In the genomic region with DNA sequence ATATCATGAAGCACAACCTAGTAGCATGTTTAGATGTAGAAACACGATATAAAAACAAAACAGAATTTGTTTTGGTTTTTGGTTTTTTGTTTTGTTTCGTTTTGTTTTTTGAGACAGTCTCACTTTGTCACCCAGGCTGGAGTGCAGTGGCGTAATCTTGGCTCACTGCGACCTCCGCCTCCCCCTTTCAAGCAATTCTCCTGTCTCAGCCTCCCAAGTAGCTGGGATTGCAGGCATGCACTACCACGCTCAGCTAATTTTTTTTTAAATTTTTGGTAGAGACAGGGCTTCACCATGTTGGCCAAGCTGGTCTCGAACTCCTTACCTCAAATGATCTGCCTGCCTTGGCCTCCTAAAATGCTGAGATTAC, we compare ENCODE assay signal across 7 cellular contexts.
A peak's percentile ranks its signal among the peaks of the same experiment; 100 is the strongest.
DNase-seq lines count a peak whose midpoint lies in the region; ATAC-seq lines count a peak whose summit lies in the region.
"Not testable (repeated sequence)": the region's sequence is repeated elsewhere in the genome, so short reads cannot be mapped to it uniquely, and the experiment has no call there.

No MANE protein-coding gene starts in this region.

- H3K36me3 Mint-ChIP-seq in CD8-positive, alpha-beta memory T cell; T-helper 1 cell treated with Interleukin-12 subunit alpha and Interleukin-12 subunit beta and Interleukin-4 antibody, amounts not matched to agents 30 μg/mL and 1 μg/mL, for 36 hours (ENCODE audit: low read depth); activated CD4-positive, alpha-beta memory T cell treated with anti-CD3 and anti-CD28 coated beads for 36 hours; activated T-cell treated with anti-CD3 and anti-CD28 coated beads, Interleukin-2, amount 50 U/mL, for 72 hours (ENCODE audit: insufficient read depth in 2 of 2); natural killer cell treated with Interleukin-12 subunit alpha and Interleukin-12 subunit beta and Interleukin-15 and Interleukin-18, amount 100 ng/mL, for 72 hours: not testable (repeated sequence)
- H3K36me3 Mint-ChIP-seq in activated naive CD8-positive, alpha-beta T cell treated with anti-CD3 and anti-CD28 coated beads, Interleukin-2, amount 10 ng/mL, durations not matched to agents 7 days and 5 days = peaks cover 15% of the 10 kb centered on the region
- H3K36me3 Mint-ChIP-seq in effector memory CD8-positive, alpha-beta T cell (ENCODE audit: insufficient read depth) = peaks cover 19% of the 10 kb centered on the region

- DNase-seq in CD8-positive, alpha-beta memory T cell = peak in 2 of 5 donors; percentile 12 to 23
- DNase-seq in activated CD4-positive, alpha-beta memory T cell treated with anti-CD3 and anti-CD28 coated beads for 36 hours; activated T-cell treated with anti-CD3 and anti-CD28 coated beads, Interleukin-2, amount 50 U/mL, for 72 hours; activated naive CD8-positive, alpha-beta T cell treated with anti-CD3 and anti-CD28 coated beads, Interleukin-2, amount 10 ng/mL, durations not matched to agents 7 days and 5 days; effector memory CD8-positive, alpha-beta T cell; natural killer cell treated with Interleukin-12 subunit alpha and Interleukin-12 subunit beta and Interleukin-15 and Interleukin-18, amount 100 ng/mL, for 72 hours (ENCODE audit: low spot score): not testable (repeated sequence)

- H3K4me1 ChIP-seq in CD8-positive, alpha-beta memory T cell (ENCODE audit: insufficient read depth, low read length) = peaks cover 26% of the 10 kb centered on the region

- not testable (repeated sequence) for H3K9me3 ChIP-seq in CD8-positive, alpha-beta memory T cell (ENCODE audit: low read length)

- POLR2A ChIA-PET in CD8-positive, alpha-beta memory T cell (lab: Charles Lee) = interaction anchor here (0.8 to 2.3 kb wide), 3 partner anchors 12 to 47 kb away, joined by 3 to 19 read pairs (median 6); no protein-coding TSS in a partner anchor
- POLR2A ChIA-PET in activated CD4-positive, alpha-beta memory T cell treated with anti-CD3 and anti-CD28 coated beads for 36 hours (lab: Charles Lee) = interaction anchor here (1.1 to 1.5 kb wide), 2 partner anchors 31 to 33 kb away, joined by 5 read pairs; no protein-coding TSS in a partner anchor
- POLR2A ChIA-PET in activated naive CD8-positive, alpha-beta T cell treated with anti-CD3 and anti-CD28 coated beads, Interleukin-2, amount 10 ng/mL, durations not matched to agents 7 days and 5 days (lab: Charles Lee) = interaction anchor here (1.0 to 1.9 kb wide), 4 partner anchors 8 to 47 kb away, joined by 3 to 24 read pairs (median 5); no protein-coding TSS in a partner anchor

- intact Hi-C loops in activated CD4-positive, alpha-beta memory T cell treated with anti-CD3 and anti-CD28 coated beads for 36 hours (cut with micrococcal nuclease) = loop anchor here (1.0 to 2.0 kb wide), 3 partner anchors 31 to 128 kb away; no protein-coding TSS in a partner anchor

- not testable (repeated sequence) for H3K4me3 ChIP-seq in CD8-positive, alpha-beta memory T cell (ENCODE audit: low read length)

- H3K4me3 Mint-ChIP-seq in CD8-positive, alpha-beta memory T cell = peak overlapping the region; percentile 57 to 86 (median 63)
- H3K4me3 Mint-ChIP-seq in T-helper 1 cell treated with Interleukin-12 subunit alpha and Interleukin-12 subunit beta and Interleukin-4 antibody, amounts not matched to agents 30 μg/mL and 1 μg/mL, for 36 hours = peak overlapping the region; percentile 23
- not testable (repeated sequence) for H3K4me3 Mint-ChIP-seq in activated CD4-positive, alpha-beta memory T cell treated with anti-CD3 and anti-CD28 coated beads for 36 hours
- H3K4me3 Mint-ChIP-seq in activated T-cell treated with anti-CD3 and anti-CD28 coated beads, Interleukin-2, amount 50 U/mL, for 72 hours = peak overlapping the region; percentile 18 to 36
- H3K4me3 Mint-ChIP-seq in activated naive CD8-positive, alpha-beta T cell treated with anti-CD3 and anti-CD28 coated beads, Interleukin-2, amount 10 ng/mL, durations not matched to agents 7 days and 5 days = peak overlapping the region; percentile 56
- H3K4me3 Mint-ChIP-seq in effector memory CD8-positive, alpha-beta T cell = peak overlapping the region; percentile 59 to 65
- peak overlapping the region; percentile 71 for H3K4me3 Mint-ChIP-seq in natural killer cell treated with Interleukin-12 subunit alpha and Interleukin-12 subunit beta and Interleukin-15 and Interleukin-18, amount 100 ng/mL, for 72 hours

- H3K9me3 Mint-ChIP-seq in CD8-positive, alpha-beta memory T cell; activated CD4-positive, alpha-beta memory T cell treated with anti-CD3 and anti-CD28 coated beads for 36 hours; activated T-cell treated with anti-CD3 and anti-CD28 coated beads, Interleukin-2, amount 50 U/mL, for 72 hours; activated naive CD8-positive, alpha-beta T cell treated with anti-CD3 and anti-CD28 coated beads, Interleukin-2, amount 10 ng/mL, durations not matched to agents 7 days and 5 days; effector memory CD8-positive, alpha-beta T cell; natural killer cell treated with Interleukin-12 subunit alpha and Interleukin-12 subunit beta and Interleukin-15 and Interleukin-18, amount 100 ng/mL, for 72 hours: not testable (repeated sequence)
- H3K9me3 Mint-ChIP-seq in T-helper 1 cell treated with Interleukin-12 subunit alpha and Interleukin-12 subunit beta and Interleukin-4 antibody, amounts not matched to agents 30 μg/mL and 1 μg/mL, for 36 hours = peaks cover 16% of the 10 kb centered on the region

- peak overlapping the region; percentile 18 for H3K27ac ChIP-seq in CD8-positive, alpha-beta memory T cell (ENCODE audit: low read depth, low read length)

- not testable (repeated sequence) for H3K36me3 ChIP-seq in CD8-positive, alpha-beta memory T cell (ENCODE audit: insufficient read depth, low read length)

- peak overlapping the region; percentile 73 to 98 (median 96) for H3K27ac Mint-ChIP-seq in CD8-positive, alpha-beta memory T cell
- H3K27ac Mint-ChIP-seq in T-helper 1 cell treated with Interleukin-12 subunit alpha and Interleukin-12 subunit beta and Interleukin-4 antibody, amounts not matched to agents 30 μg/mL and 1 μg/mL, for 36 hours = peak overlapping the region; percentile 76
- peak overlapping the region; percentile 45 for H3K27ac Mint-ChIP-seq in activated CD4-positive, alpha-beta memory T cell treated with anti-CD3 and anti-CD28 coated beads for 36 hours
- H3K27ac Mint-ChIP-seq in activated T-cell treated with anti-CD3 and anti-CD28 coated beads, Interleukin-2, amount 50 U/mL, for 72 hours = not testable (repeated sequence)
- peak overlapping the region; percentile 90 for H3K27ac Mint-ChIP-seq in activated naive CD8-positive, alpha-beta T cell treated with anti-CD3 and anti-CD28 coated beads, Interleukin-2, amount 10 ng/mL, durations not matched to agents 7 days and 5 days
- peak overlapping the region; percentile 89 to 95 for H3K27ac Mint-ChIP-seq in effector memory CD8-positive, alpha-beta T cell
- H3K27ac Mint-ChIP-seq in natural killer cell treated with Interleukin-12 subunit alpha and Interleukin-12 subunit beta and Interleukin-15 and Interleukin-18, amount 100 ng/mL, for 72 hours = peak overlapping the region; percentile 66 to 91

- not testable (repeated sequence) for H3K27me3 Mint-ChIP-seq in CD8-positive, alpha-beta memory T cell; activated CD4-positive, alpha-beta memory T cell treated with anti-CD3 and anti-CD28 coated beads for 36 hours; effector memory CD8-positive, alpha-beta T cell; natural killer cell treated with Interleukin-12 subunit alpha and Interleukin-12 subunit beta and Interleukin-15 and Interleukin-18, amount 100 ng/mL, for 72 hours
- H3K27me3 Mint-ChIP-seq in T-helper 1 cell treated with Interleukin-12 subunit alpha and Interleukin-12 subunit beta and Interleukin-4 antibody, amounts not matched to agents 30 μg/mL and 1 μg/mL, for 36 hours (ENCODE audit: low read depth) = peaks cover 22% of the 10 kb centered on the region
- H3K27me3 Mint-ChIP-seq in activated T-cell treated with anti-CD3 and anti-CD28 coated beads, Interleukin-2, amount 50 U/mL, for 72 hours (ENCODE audit: low read depth) = peaks cover 39% of the 10 kb centered on the region
- H3K27me3 Mint-ChIP-seq in activated naive CD8-positive, alpha-beta T cell treated with anti-CD3 and anti-CD28 coated beads, Interleukin-2, amount 10 ng/mL, durations not matched to agents 7 days and 5 days = peaks cover 11% of the 10 kb centered on the region

- CTCF ChIA-PET in CD8-positive, alpha-beta memory T cell (lab: Charles Lee) = interaction anchor here (0.9 to 3.8 kb wide), 6 partner anchors 9 to 75 kb away, joined by 3 to 16 read pairs (median 6); no protein-coding TSS in a partner anchor
- CTCF ChIA-PET in activated CD4-positive, alpha-beta memory T cell treated with anti-CD3 and anti-CD28 coated beads for 36 hours (lab: Charles Lee) = interaction anchor here (0.8 to 1.7 kb wide), 3 partner anchors 30 to 50 kb away, joined by 3 to 6 read pairs (median 3); no protein-coding TSS in a partner anchor

- ATAC-seq in activated T-cell treated with anti-CD3 and anti-CD28 coated beads, Interleukin-2, amount 50 U/mL, for 72 hours (replicated peaks in 1 of 2); activated naive CD8-positive, alpha-beta T cell treated with anti-CD3 and anti-CD28 coated beads, Interleukin-2, amount 10 ng/mL, durations not matched to agents 7 days and 5 days (ENCODE audit: low read depth): not testable (repeated sequence)
- peak; percentile 43 for ATAC-seq in effector memory CD8-positive, alpha-beta T cell (replicated peaks)
- ATAC-seq in natural killer cell treated with Interleukin-12 subunit alpha and Interleukin-12 subunit beta and Interleukin-15 and Interleukin-18, amount 100 ng/mL, for 72 hours = peak in 1 of 2 donors; percentile 50

- H3K4me1 Mint-ChIP-seq in CD8-positive, alpha-beta memory T cell = peaks cover 33 to 49% (median 37%) of the 10 kb centered on the region in 3 donors
- H3K4me1 Mint-ChIP-seq in T-helper 1 cell treated with Interleukin-12 subunit alpha and Interleukin-12 subunit beta and Interleukin-4 antibody, amounts not matched to agents 30 μg/mL and 1 μg/mL, for 36 hours (ENCODE audit: low read depth) = peaks cover 15% of the 10 kb centered on the region
- peaks cover 16% of the 10 kb centered on the region for H3K4me1 Mint-ChIP-seq in activated CD4-positive, alpha-beta memory T cell treated with anti-CD3 and anti-CD28 coated beads for 36 hours (ENCODE audit: low read depth)
- H3K4me1 Mint-ChIP-seq in activated T-cell treated with anti-CD3 and anti-CD28 coated beads, Interleukin-2, amount 50 U/mL, for 72 hours (ENCODE audit: low read depth) = peaks cover 25% of the 10 kb centered on the region
- peaks cover 25% of the 10 kb centered on the region for H3K4me1 Mint-ChIP-seq in activated naive CD8-positive, alpha-beta T cell treated with anti-CD3 and anti-CD28 coated beads, Interleukin-2, amount 10 ng/mL, durations not matched to agents 7 days and 5 days
- peaks cover 32 to 33% of the 10 kb centered on the region in 2 donors for H3K4me1 Mint-ChIP-seq in effector memory CD8-positive, alpha-beta T cell (ENCODE audit: low read depth in 2 of 2)
- H3K4me1 Mint-ChIP-seq in natural killer cell treated with Interleukin-12 subunit alpha and Interleukin-12 subunit beta and Interleukin-15 and Interleukin-18, amount 100 ng/mL, for 72 hours (ENCODE audit: low read depth in 2 of 2) = peaks cover 37 to 39% of the 10 kb centered on the region in 2 donors

- H3K27me3 ChIP-seq in CD8-positive, alpha-beta memory T cell (ENCODE audit: insufficient read depth, low read length, poor library complexity, severe bottlenecking) = not testable (repeated sequence)
